Comparison of ENCODE assay signal across 10 cellular contexts in genomic region chr6:156794963-156795362, GRCh38. TPM values are rescaled to one million over a fixed set of nuclear protein-coding genes. Genes with fewer than 3 reads are reported as not detected.
DNase-seq lines count a peak whose midpoint lies in the region; ATAC-seq and TF ChIP-seq lines count a peak whose summit lies in the region.
"Had no signal": no experiment of that assay in that cellular context is flagged by ENCODE, and none has a peak within 500 bp of the region (broad histone marks: within the 10 kb centered on the region; RNA-seq: fewer than 3 reads in every experiment).

No MANE protein-coding gene starts in this region.

- ATAC-seq in HG02678 (IDR thresholded peaks at IDR 0.05; ENCODE audit: unreplicated experiment): peak; percentile 47
- ATAC-seq in WTC11: peak; percentile 46

- no peaks in the 10 kb centered on the region for H3F3A ChIP-seq in MM.1S (ENCODE audit: insufficient read depth, low read length)

- H2AFZ ChIP-seq in trophoblast cell (ENCODE audit: insufficient read depth, low read length, poor library complexity): no peak overlapping the region
- H2AFZ ChIP-seq in MM.1S (ENCODE audit: low read length): no peak overlapping the region

- peaks cover 20% of the 10 kb centered on the region for H3K79me2 ChIP-seq in trophoblast cell (ENCODE audit: control insufficient read depth, insufficient read depth, low read length, poor library complexity)
- peaks cover 98% of the 10 kb centered on the region for H3K79me2 ChIP-seq in MM.1S (ENCODE audit: low read length)

- peaks cover 11% of the 10 kb centered on the region for H3K36me3 Mint-ChIP-seq in activated CD4-positive, alpha-beta T cell treated with anti-CD3 and anti-CD28 coated beads, Interleukin-2, amount 10 ng/mL, durations not matched to agents 7 days and 5 days (ENCODE audit: low read depth)
- H3K36me3 Mint-ChIP-seq in WTC11: no peaks in the 10 kb centered on the region

- no peak overlapping the region for H4K8ac ChIP-seq in trophoblast cell (ENCODE audit: low read depth, low read length)

- H3K27me3 ChIP-seq in trophoblast cell (ENCODE audit: insufficient read depth, low read length): no peaks in the 10 kb centered on the region
- no peaks in the 10 kb centered on the region for H3K27me3 ChIP-seq in MM.1S (replicated peaks; ENCODE audit: insufficient read depth, low read length)
- H3K27me3 ChIP-seq: upper lobe of left lung had no signal

- H4K20me1 ChIP-seq in MM.1S (ENCODE audit: insufficient read depth, low read length): no peaks in the 10 kb centered on the region; the same call in 1 of the 2 replicates

- H4K91ac ChIP-seq in trophoblast cell (ENCODE audit: low read depth, low read length): no peak overlapping the region

- peaks cover 35% of the 10 kb centered on the region for H3K4me1 Mint-ChIP-seq in activated CD4-positive, alpha-beta T cell treated with anti-CD3 and anti-CD28 coated beads, Interleukin-2, amount 10 ng/mL, durations not matched to agents 7 days and 5 days
- H3K4me1 Mint-ChIP-seq in WTC11: peaks cover 72% of the 10 kb centered on the region

- H3K4me3 ChIP-seq in trophoblast cell (ENCODE audit: low read depth, low read length) (no peak overlapping the region), MM.1S (ENCODE audit: low read length) (no peak overlapping the region)

- no peak overlapping the region for H3K18ac ChIP-seq in trophoblast cell (ENCODE audit: low read length)

- H3K9me3 ChIP-seq in trophoblast cell (ENCODE audit: insufficient read depth, low read depth, low read length): peaks cover 1% of the 10 kb centered on the region
- H3K9me3 ChIP-seq in MM.1S (replicated peaks; ENCODE audit: insufficient read depth, low read length): no peaks in the 10 kb centered on the region
- H3K9me3 ChIP-seq: upper lobe of left lung had no signal

- no peak overlapping the region for H2BK12ac ChIP-seq in trophoblast cell (ENCODE audit: low read length)

- H2BK5ac ChIP-seq in trophoblast cell (ENCODE audit: low read depth, low read length, poor library complexity): no peak overlapping the region

- H3K9ac ChIP-seq in trophoblast cell (ENCODE audit: low read length): no peak overlapping the region
- no peak overlapping the region for H3K9ac ChIP-seq in MM.1S (ENCODE audit: low read length)

- no peak overlapping the region for H3K27ac ChIP-seq in trophoblast cell (ENCODE audit: low read depth, low read length)
- no peak overlapping the region for H3K27ac ChIP-seq in MM.1S (ENCODE audit: low read length)
- H3K27ac ChIP-seq: upper lobe of left lung had no signal

- H2AK5ac ChIP-seq in trophoblast cell (ENCODE audit: low read length): no peak overlapping the region

- POLR2A ChIA-PET in activated CD4-positive, alpha-beta T cell treated with anti-CD3 and anti-CD28 coated beads, Interleukin-2, amount 10 ng/mL, durations not matched to agents 7 days and 5 days (lab: Charles Lee): no interaction called here
- POLR2A ChIA-PET in WTC11 (lab: Charles Lee): no interaction called here

- H3K4me1 ChIP-seq in trophoblast cell (ENCODE audit: control insufficient read depth in 1 of 2, insufficient read depth in 2 of 2, low read length in 2 of 2) (peaks cover 3 to 9% of the 10 kb centered on the region in 2 experiments), MM.1S (ENCODE audit: low read length) (no peaks in the 10 kb centered on the region)

- peak overlapping the region; percentile 50 for H3K27ac Mint-ChIP-seq in activated CD4-positive, alpha-beta T cell treated with anti-CD3 and anti-CD28 coated beads, Interleukin-2, amount 10 ng/mL, durations not matched to agents 7 days and 5 days
- H3K27ac Mint-ChIP-seq in WTC11: peak overlapping the region; percentile 78

- H3K4me2 ChIP-seq in trophoblast cell (ENCODE audit: low read length) (no peak overlapping the region), MM.1S (ENCODE audit: low read depth, low read length) (no peak overlapping the region)

- no CpG with 5 or more reads among the region's 10 CpGs for WGBS in trophoblast cell (ENCODE audit: extremely low coverage, insufficient coverage, insufficient read length)

- H3K79me1 ChIP-seq in trophoblast cell (ENCODE audit: low read length): no peaks in the 10 kb centered on the region

- no peaks in the 10 kb centered on the region for H3K27me3 Mint-ChIP-seq in activated CD4-positive, alpha-beta T cell treated with anti-CD3 and anti-CD28 coated beads, Interleukin-2, amount 10 ng/mL, durations not matched to agents 7 days and 5 days
- no peaks in the 10 kb centered on the region for H3K27me3 Mint-ChIP-seq in WTC11 (ENCODE audit: low read depth)

- no peak for DNase-seq in activated CD4-positive, alpha-beta T cell treated with anti-CD3 and anti-CD28 coated beads, Interleukin-2, amount 10 ng/mL, durations not matched to agents 7 days and 5 days
- no peak for DNase-seq in activated CD4-positive, alpha-beta T cell treated with anti-CD3 and anti-CD28 coated beads, Interleukin-2, amount 50 U/mL, for 1 hour
- DNase-seq in WTC11 (ENCODE audit: low spot score): no peak
- peak in 1 of 2 donors; percentile 10 for DNase-seq in trophoblast cell
- no peak for DNase-seq in NCI-H446 treated with DMSO at 0.1 percent for 48 hours (lab: John Stamatoyannopoulos, UW)
- no peak for DNase-seq in MM.1S
- no peak for DNase-seq in GM19240 (ENCODE audit: insufficient read length, low spot score)
- DNase-seq: NCI-H187, upper lobe of left lung had no signal

- H3K23ac ChIP-seq in trophoblast cell (ENCODE audit: low read length): no peak overlapping the region

- H3K14ac ChIP-seq in trophoblast cell (ENCODE audit: low read length): no peak overlapping the region

- H3K4me3 Mint-ChIP-seq in activated CD4-positive, alpha-beta T cell treated with anti-CD3 and anti-CD28 coated beads, Interleukin-2, amount 10 ng/mL, durations not matched to agents 7 days and 5 days: no peak overlapping the region
- H3K4me3 Mint-ChIP-seq in WTC11: peak overlapping the region; percentile 41; the same call in 1 of the 2 replicates

- peak overlapping the region; percentile 11 for H3K4ac ChIP-seq in trophoblast cell (ENCODE audit: low read depth, low read length)

- CTCF ChIA-PET in activated CD4-positive, alpha-beta T cell treated with anti-CD3 and anti-CD28 coated beads, Interleukin-2, amount 10 ng/mL, durations not matched to agents 7 days and 5 days (lab: Charles Lee): interaction anchor here (0.5 kb wide), 1 partner anchor 137 kb away, joined by 3 read pairs; no protein-coding TSS in a partner anchor
- CTCF ChIA-PET in WTC11 (lab: Charles Lee): no interaction called here

- TF ChIP-seq CTCF in WTC11 (IDR thresholded peaks at IDR 0.05): no peak
- no peak for TF ChIP-seq CTCF in MM.1S (IDR thresholded peaks at IDR 0.05; ENCODE audit: low read length)

- no peaks in the 10 kb centered on the region for H3K9me2 ChIP-seq in MM.1S (replicated peaks; ENCODE audit: insufficient read depth, low read length)

- no peaks in the 10 kb centered on the region for H3K36me3 ChIP-seq in trophoblast cell (ENCODE audit: control insufficient read depth in 1 of 2, insufficient read depth in 2 of 2, low read length in 2 of 2)
- no peaks in the 10 kb centered on the region for H3K36me3 ChIP-seq in MM.1S (replicated peaks; ENCODE audit: insufficient read depth, low read length)
- H3K36me3 ChIP-seq: upper lobe of left lung had no signal

- H3K9me3 Mint-ChIP-seq in activated CD4-positive, alpha-beta T cell treated with anti-CD3 and anti-CD28 coated beads, Interleukin-2, amount 10 ng/mL, durations not matched to agents 7 days and 5 days: no peaks in the 10 kb centered on the region
- H3K9me3 Mint-ChIP-seq in WTC11: no peaks in the 10 kb centered on the region

- H4K12ac ChIP-seq in trophoblast cell (ENCODE audit: low read depth, low read length): no peak overlapping the region

- H2BK120ac ChIP-seq in trophoblast cell (ENCODE audit: insufficient read depth, low read length, poor library complexity): no peak overlapping the region

TF ChIP-seq in WTC11, 78 proteins besides CTCF, POLR2A, EP300 and RAD21 (continues in another document):
- TF ChIP-seq, protein P1, sequence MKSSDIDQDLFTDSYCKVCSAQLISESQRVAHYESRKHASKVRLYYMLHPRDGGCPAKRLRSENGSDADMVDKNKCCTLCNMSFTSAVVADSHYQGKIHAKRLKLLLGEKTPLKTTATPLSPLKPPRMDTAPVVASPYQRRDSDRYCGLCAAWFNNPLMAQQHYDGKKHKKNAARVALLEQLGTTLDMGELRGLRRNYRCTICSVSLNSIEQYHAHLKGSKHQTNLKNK (CRISPR knock-in tag; IDR thresholded peaks at IDR 0.05): no peak
- TF ChIP-seq MXD4 (CRISPR knock-in tag; IDR thresholded peaks at IDR 0.05; ENCODE audit: borderline replicate concordance) (no peak), ZNF263 (CRISPR knock-in tag; IDR thresholded peaks at IDR 0.05; ENCODE audit: low read depth) (no peak), E2F4 (CRISPR knock-in tag; IDR thresholded peaks at IDR 0.05; ENCODE audit: borderline replicate concordance, low read depth) (no peak), TP53 (CRISPR knock-in tag; IDR thresholded peaks at IDR 0.05) (no peak), FOXK1 (CRISPR knock-in tag; IDR thresholded peaks at IDR 0.05) (no peak)
- TF ChIP-seq, protein P2, sequence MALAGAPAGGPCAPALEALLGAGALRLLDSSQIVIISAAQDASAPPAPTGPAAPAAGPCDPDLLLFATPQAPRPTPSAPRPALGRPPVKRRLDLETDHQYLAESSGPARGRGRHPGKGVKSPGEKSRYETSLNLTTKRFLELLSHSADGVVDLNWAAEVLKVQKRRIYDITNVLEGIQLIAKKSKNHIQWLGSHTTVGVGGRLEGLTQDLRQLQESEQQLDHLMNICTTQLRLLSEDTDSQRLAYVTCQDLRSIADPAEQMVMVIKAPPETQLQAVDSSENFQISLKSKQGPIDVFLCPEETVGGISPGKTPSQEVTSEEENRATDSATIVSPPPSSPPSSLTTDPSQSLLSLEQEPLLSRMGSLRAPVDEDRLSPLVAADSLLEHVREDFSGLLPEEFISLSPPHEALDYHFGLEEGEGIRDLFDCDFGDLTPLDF (CRISPR knock-in tag; IDR thresholded peaks at IDR 0.05): no peak

RNA-seq across cellular contexts. Expression of gene ARID1B, which starts 17.8 kb away (rescaled TPM):
- 10 to 100 TPM; 76.8 to 89.6 TPM for total RNA-seq in activated CD4-positive, alpha-beta T cell treated with anti-CD3 and anti-CD28 coated beads, Interleukin-2, amount 10 ng/mL, durations not matched to agents 7 days and 5 days
- total RNA-seq in WTC11 (2021): 53.8 to 60.3 TPM (median 55.9 TPM) in 3 replicates
- 38.2 and 38.3 TPM in 2 replicates for polyA plus RNA-seq in trophoblast cell (2013)
